ENCODE assay signal across 1 cellular context in the genomic region with DNA sequence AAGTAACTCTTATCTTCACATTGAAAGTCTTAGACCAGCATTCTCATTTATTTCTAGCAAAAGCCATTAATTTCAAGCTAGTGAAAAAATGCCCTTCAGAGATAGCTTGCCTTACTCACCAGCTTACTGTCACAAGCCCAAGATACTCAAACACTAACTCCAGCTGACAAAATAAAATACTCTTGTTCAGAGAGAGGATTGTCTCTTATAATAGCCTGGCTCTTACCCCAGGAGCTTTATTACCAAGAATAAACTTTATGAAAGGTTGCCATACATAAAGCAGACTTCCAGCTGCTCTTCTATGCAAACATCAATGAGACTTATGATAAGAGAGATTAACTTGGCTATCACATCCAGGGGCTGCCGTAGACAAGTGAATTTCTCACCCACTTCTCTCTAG.
TF ChIP-seq lines count a peak whose summit lies in the region.

No MANE protein-coding gene starts in this region.

TF ChIP-seq in SK-N-SH treated with all-trans-retinoic acid at 6 μM for 48 hours, 23 proteins besides CTCF, POLR2A, EP300 and RAD21 (continued from another document):
- TF ChIP-seq, protein P1, sequence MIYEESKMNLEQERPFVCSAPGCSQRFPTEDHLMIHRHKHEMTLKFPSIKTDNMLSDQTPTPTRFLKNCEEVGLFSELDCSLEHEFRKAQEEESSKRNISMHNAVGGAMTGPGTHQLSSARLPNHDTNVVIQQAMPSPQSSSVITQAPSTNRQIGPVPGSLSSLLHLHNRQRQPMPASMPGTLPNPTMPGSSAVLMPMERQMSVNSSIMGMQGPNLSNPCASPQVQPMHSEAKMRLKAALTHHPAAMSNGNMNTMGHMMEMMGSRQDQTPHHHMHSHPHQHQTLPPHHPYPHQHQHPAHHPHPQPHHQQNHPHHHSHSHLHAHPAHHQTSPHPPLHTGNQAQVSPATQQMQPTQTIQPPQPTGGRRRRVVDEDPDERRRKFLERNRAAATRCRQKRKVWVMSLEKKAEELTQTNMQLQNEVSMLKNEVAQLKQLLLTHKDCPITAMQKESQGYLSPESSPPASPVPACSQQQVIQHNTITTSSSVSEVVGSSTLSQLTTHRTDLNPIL (CRISPR knock-in tag; IDR thresholded peaks at IDR 0.05; ENCODE audit: low read depth): 0 out of 2 replicates have a peak, but pooled peaks have one; percentile 20
- peak; percentile 88 for TF ChIP-seq ISL1 (CRISPR knock-in tag; IDR thresholded peaks at IDR 0.05)
